Comparison of ENCODE assay signal across 8 cellular contexts in the genomic region with DNA sequence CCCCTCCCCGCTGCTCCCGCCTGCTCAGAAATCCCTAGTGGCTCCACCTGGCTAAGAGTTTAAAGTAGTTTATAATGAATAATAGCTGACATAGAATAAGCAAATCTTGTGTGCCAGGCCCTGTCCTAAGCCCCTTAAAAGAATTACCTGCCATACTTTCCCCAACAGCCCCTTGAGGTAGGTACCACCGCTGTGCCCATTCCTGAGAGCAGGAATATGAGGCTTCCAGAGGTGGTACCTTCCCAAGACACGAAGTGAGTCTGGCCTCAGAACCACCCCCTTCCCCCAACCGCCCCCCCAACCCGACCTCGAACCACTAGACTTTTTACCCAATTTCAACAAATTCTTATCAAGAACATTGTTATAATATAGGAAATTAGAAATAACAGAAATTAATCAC. TPM values are rescaled to one million over a fixed set of nuclear protein-coding genes. Genes with fewer than 3 reads are reported as not detected.
DNase-seq lines count a peak whose midpoint lies in the region; ATAC-seq and TF ChIP-seq lines count a peak whose summit lies in the region.

No MANE protein-coding gene starts in this region.

- H2AK5ac ChIP-seq in neuronal stem cell (ENCODE audit: low read depth, low read length): peak overlapping the region; percentile 59

- H3K9me3 Mint-ChIP-seq in CD4-positive, CD25-positive, alpha-beta regulatory T cell: peaks cover 0 to 2% (median 0%) of the 10 kb centered on the region in 7 donors
- H3K9me3 Mint-ChIP-seq in endodermal cell: no peaks in the 10 kb centered on the region

- H2BK5ac ChIP-seq in neuronal stem cell (ENCODE audit: low read length): peak overlapping the region; percentile 93

- no peak overlapping the region for H3K18ac ChIP-seq in neuronal stem cell (ENCODE audit: low read length)

- H3K4ac ChIP-seq in neuronal stem cell (ENCODE audit: low read length): no peak overlapping the region

- H2AFZ ChIP-seq in MM.1S (ENCODE audit: low read length) (no peak overlapping the region), neuronal stem cell (ENCODE audit: low read length) (no peak overlapping the region)

- no peak overlapping the region for H3K27ac ChIP-seq in CD4-positive, CD25-positive, alpha-beta regulatory T cell (ENCODE audit: insufficient read depth, low read length, poor library complexity, severe bottlenecking)
- H3K27ac ChIP-seq in MM.1S (ENCODE audit: low read length): no peak overlapping the region
- no peak overlapping the region for H3K27ac ChIP-seq in endodermal cell (ENCODE audit: low read depth, low read length)
- H3K27ac ChIP-seq in neuronal stem cell (replicated peaks; ENCODE audit: low read length): no peak overlapping the region

- H3K27me3 ChIP-seq in CD4-positive, CD25-positive, alpha-beta regulatory T cell (ENCODE audit: control insufficient read depth, insufficient read depth, low read length): peaks cover 4% of the 10 kb centered on the region
- H3K27me3 ChIP-seq in MM.1S (replicated peaks; ENCODE audit: insufficient read depth, low read length) (no peaks in the 10 kb centered on the region), endodermal cell (ENCODE audit: control insufficient read depth, insufficient read depth, low read length, poor library complexity, severe bottlenecking) (peaks cover 36% of the 10 kb centered on the region), neuronal stem cell (ENCODE audit: control insufficient read depth in 3 of 3, insufficient read depth in 3 of 3, low read depth in 1 of 3, low read length in 3 of 3) (peaks cover 0 to 78% (median 18%) of the 10 kb centered on the region in 3 experiments)

- no peak overlapping the region for H4K91ac ChIP-seq in neuronal stem cell (ENCODE audit: low read depth, low read length, poor library complexity)

- no peaks in the 10 kb centered on the region for H3K9me2 ChIP-seq in MM.1S (replicated peaks; ENCODE audit: insufficient read depth, low read length)

- H3K79me2 ChIP-seq in MM.1S (ENCODE audit: low read length): no peaks in the 10 kb centered on the region

- WGBS in endodermal cell (ENCODE audit: insufficient coverage in 1 of 2, insufficient read length in 1 of 2), 2 experiments: 61% methylated on average over 6 of the region's 7 CpGs; no CpG with 5 or more reads in 1 of the 2 experiments
- WGBS in neuronal stem cell (ENCODE audit: extremely low coverage in 2 of 2, insufficient read length in 2 of 2, insufficient replicate concordance in 1 of 2), 2 donors: no CpG with 5 or more reads among the region's 7 CpGs

- H3K36me3 Mint-ChIP-seq in CD4-positive, CD25-positive, alpha-beta regulatory T cell: no peaks in the 10 kb centered on the region
- no peaks in the 10 kb centered on the region for H3K36me3 Mint-ChIP-seq in endodermal cell (ENCODE audit: low read depth)

- H4K20me1 ChIP-seq in MM.1S (ENCODE audit: insufficient read depth, low read length): no peaks in the 10 kb centered on the region

- peak overlapping the region; percentile 93 to 99 (median 93) for H3K4me3 Mint-ChIP-seq in CD4-positive, CD25-positive, alpha-beta regulatory T cell
- H3K4me3 Mint-ChIP-seq in endodermal cell: peak overlapping the region; percentile 80

- H3K4me2 ChIP-seq in MM.1S (ENCODE audit: low read depth, low read length) (peak overlapping the region; percentile 96; the same call in 1 of the 2 replicates), neuronal stem cell (ENCODE audit: insufficient read depth, low read length, poor library complexity, severe bottlenecking) (peak overlapping the region; percentile 99)

- H3K14ac ChIP-seq in neuronal stem cell (ENCODE audit: low read length): no peak overlapping the region

- H3K4me1 Mint-ChIP-seq in CD4-positive, CD25-positive, alpha-beta regulatory T cell: peaks cover 4 to 18% (median 11%) of the 10 kb centered on the region in 4 donors
- peaks cover 20% of the 10 kb centered on the region for H3K4me1 Mint-ChIP-seq in endodermal cell

- no peak for TF ChIP-seq CTCF in MM.1S (IDR thresholded peaks at IDR 0.05; ENCODE audit: low read length)
- no peak for TF ChIP-seq CTCF in endodermal cell (conservative IDR thresholded peaks at IDR 0.05)

- DNase-seq in CD4-positive, CD25-positive, alpha-beta regulatory T cell: no peak
- DNase-seq in MM.1S: no peak
- DNase-seq in endodermal cell: no peak
- DNase-seq in neuronal stem cell (ENCODE audit: low spot score): no peak
- DNase-seq in DMS114 treated with DMSO at 0.1 percent for 48 hours (lab: John Stamatoyannopoulos, UW; ENCODE audit: unreplicated experiment): no peak
- DNase-seq in islet precursor cell: no peak
- no peak for DNase-seq in HuH-7 (ENCODE audit: low spot score)

- H3K27ac Mint-ChIP-seq in CD4-positive, CD25-positive, alpha-beta regulatory T cell: no peak overlapping the region
- H3K27ac Mint-ChIP-seq in endodermal cell: no peak overlapping the region

- no peaks in the 10 kb centered on the region for H3K9me3 ChIP-seq in CD4-positive, CD25-positive, alpha-beta regulatory T cell (ENCODE audit: control insufficient read depth in 2 of 2, low read length in 2 of 2)
- H3K9me3 ChIP-seq in MM.1S (replicated peaks; ENCODE audit: insufficient read depth, low read length) (no peaks in the 10 kb centered on the region), endodermal cell (ENCODE audit: control insufficient read depth, low read length) (no peaks in the 10 kb centered on the region), neuronal stem cell (replicated peaks in 1 of 2; ENCODE audit: control insufficient read depth in 2 of 2, insufficient read depth in 1 of 2, low read depth in 1 of 2, low read length in 2 of 2) (no peaks in the 10 kb centered on the region)

- H3K36me3 ChIP-seq in CD4-positive, CD25-positive, alpha-beta regulatory T cell (ENCODE audit: control insufficient read depth, insufficient read depth, low read length): no peaks in the 10 kb centered on the region
- H3K36me3 ChIP-seq in MM.1S (replicated peaks; ENCODE audit: insufficient read depth, low read length) (no peaks in the 10 kb centered on the region), endodermal cell (ENCODE audit: control insufficient read depth, insufficient read depth, low read length) (no peaks in the 10 kb centered on the region), neuronal stem cell (replicated peaks in 1 of 2; ENCODE audit: control insufficient read depth in 2 of 2, insufficient read depth in 2 of 2, low read length in 2 of 2) (no peaks in the 10 kb centered on the region)

- peaks cover 31% of the 10 kb centered on the region for H3K27me3 Mint-ChIP-seq in CD4-positive, CD25-positive, alpha-beta regulatory T cell
- peaks cover 23% of the 10 kb centered on the region for H3K27me3 Mint-ChIP-seq in endodermal cell (ENCODE audit: insufficient read depth)

- H3K23ac ChIP-seq in neuronal stem cell (ENCODE audit: low read depth, low read length, poor library complexity): no peak overlapping the region

- ATAC-seq in CD4-positive, CD25-positive, alpha-beta regulatory T cell (ENCODE audit: low read depth in 2 of 2): no peak
- ATAC-seq in GM18861 (IDR thresholded peaks at IDR 0.05; ENCODE audit: unreplicated experiment): no peak

- H3F3A ChIP-seq in MM.1S (ENCODE audit: insufficient read depth, low read length): peaks cover 3% of the 10 kb centered on the region; the same call in 1 of the 2 replicates

- H3K4me1 ChIP-seq in CD4-positive, CD25-positive, alpha-beta regulatory T cell (ENCODE audit: control insufficient read depth, insufficient read depth, low read length, poor library complexity, severe bottlenecking): peaks cover 17% of the 10 kb centered on the region
- H3K4me1 ChIP-seq in MM.1S (ENCODE audit: low read length) (peaks cover 12% of the 10 kb centered on the region), endodermal cell (ENCODE audit: control insufficient read depth, insufficient read depth, low read length) (no peaks in the 10 kb centered on the region), neuronal stem cell (ENCODE audit: control insufficient read depth in 2 of 2, insufficient read depth in 1 of 2, low read depth in 1 of 2, low read length in 2 of 2) (peaks cover 6 to 9% of the 10 kb centered on the region in 2 donors)

- no peak overlapping the region for H2BK12ac ChIP-seq in neuronal stem cell (ENCODE audit: low read length)

- H3K9ac ChIP-seq in MM.1S (ENCODE audit: low read length) (no peak overlapping the region), endodermal cell (ENCODE audit: extremely low read depth, low read length, poor library complexity, severe bottlenecking) (no peak overlapping the region), neuronal stem cell (ENCODE audit: low read depth, low read length, poor library complexity) (no peak overlapping the region)

- peaks cover 2% of the 10 kb centered on the region for H3K79me1 ChIP-seq in neuronal stem cell (ENCODE audit: low read depth, low read length)

- peak overlapping the region; percentile 26 for H3K4me3 ChIP-seq in CD4-positive, CD25-positive, alpha-beta regulatory T cell (ENCODE audit: low read depth, low read length)
- peak overlapping the region; percentile 90; the same call in 1 of the 2 replicates for H3K4me3 ChIP-seq in MM.1S (ENCODE audit: low read length)
- H3K4me3 ChIP-seq in endodermal cell (ENCODE audit: low read length): peak overlapping the region; percentile 86
- peak overlapping the region in 1 of 2 donors; percentile 97 for H3K4me3 ChIP-seq in neuronal stem cell (ENCODE audit: low read length in 2 of 2)

- no peak overlapping the region for H2BK120ac ChIP-seq in neuronal stem cell (ENCODE audit: low read depth, low read length)

- H2BK15ac ChIP-seq in neuronal stem cell (ENCODE audit: low read length): no peak overlapping the region

- no peak overlapping the region for H4K8ac ChIP-seq in neuronal stem cell (ENCODE audit: low read depth, low read length)

RNA-seq across cellular contexts. Expression of gene ABHD6, which starts 1.2 kb away (rescaled TPM):
- 3.9 TPM for total RNA-seq in CD4-positive, CD25-positive, alpha-beta regulatory T cell
- 1 to 10 TPM; 3.8 to 7.8 (median 5.1) TPM for polyA plus RNA-seq in CD4-positive, CD25-positive, alpha-beta regulatory T cell
- 1 to 10 TPM; 7.5 to 8.6 TPM for total RNA-seq in endodermal cell
- polyA plus RNA-seq in endodermal cell (2013, experiment 1 of 2): 10.7 TPM
- 7.8 TPM for polyA plus RNA-seq in endodermal cell (2013, experiment 2 of 2)
- 18.4 TPM for polyA plus RNA-seq in neuronal stem cell (2013, experiment 1 of 2)
- 18.0 TPM for polyA plus RNA-seq in neuronal stem cell (2013, experiment 2 of 2)

RNA-seq across cellular contexts. Expression of gene DNASE1L3, which starts 28.1 kb away (rescaled TPM):
- total RNA-seq in CD4-positive, CD25-positive, alpha-beta regulatory T cell: not detected
- under 1 TPM in 1 of 4 donors, not detected in 3; 0.14 TPM for polyA plus RNA-seq in CD4-positive, CD25-positive, alpha-beta regulatory T cell
- not detected for total RNA-seq in endodermal cell
- not detected for polyA plus RNA-seq in endodermal cell (2013, experiment 1 of 2)
- polyA plus RNA-seq in endodermal cell (2013, experiment 2 of 2): not detected
- polyA plus RNA-seq in neuronal stem cell (2013, experiment 1 of 2): not detected
- not detected for polyA plus RNA-seq in neuronal stem cell (2013, experiment 2 of 2)
